Comparison of ENCODE assay signal across 15 cellular contexts in genomic region chr21:26788783-26789182, GRCh38. TPM values are rescaled to one million over a fixed set of nuclear protein-coding genes. Genes with fewer than 3 reads are reported as not detected.
DNase-seq lines count a peak whose midpoint lies in the region; ATAC-seq and TF ChIP-seq lines count a peak whose summit lies in the region.
"Had no signal": no experiment of that assay in that cellular context is flagged by ENCODE, and none has a peak within 500 bp of the region (broad histone marks: within the 10 kb centered on the region; RNA-seq: fewer than 3 reads in every experiment).

No MANE protein-coding gene starts in this region.

- POLR2A ChIA-PET in PC-9 (lab: Charles Lee; ENCODE audit: unreplicated experiment), result no interaction called here

- H3K4me2 ChIP-seq in PC-9, result no peak overlapping the region

- no peaks in the 10 kb centered on the region for H3K27me3 ChIP-seq in heart right ventricle
- no peaks in the 10 kb centered on the region for H3K27me3 ChIP-seq in mucosa of rectum (ENCODE audit: control insufficient read depth in 2 of 2, insufficient read depth in 2 of 2, low read length in 2 of 2)
- H3K27me3 ChIP-seq in tibial artery, result no peaks in the 10 kb centered on the region
- H3K27me3 ChIP-seq in PC-9 (ENCODE audit: insufficient read depth, low read depth), result no peaks in the 10 kb centered on the region

- no TSS peak for BruUV-seq in PC-9 (replicated peaks; lab: Mats Ljungman, UMichigan)

- intact Hi-C loops in heart right ventricle (cut with DNase I), result no loop called here
- intact Hi-C loops in tibial artery (cut with DNase I; ENCODE audit: low total_unique reads), result no loop called here
- intact Hi-C loops in PC-9 (cut with micrococcal nuclease; ENCODE audit: unreplicated experiment), result no loop called here

- peak; percentile 89 for DNase-seq in coronary artery (ENCODE audit: low spot score)
- DNase-seq in heart right ventricle, result peak in 1 of 2 donors; percentile 77
- peak; percentile 68 to 89 for DNase-seq in tibial artery
- DNase-seq in caudate nucleus (lab: John Stamatoyannopoulos, UW), result no peak
- no peak for DNase-seq in activated T-cell treated with anti-CD3 and anti-CD28 coated beads, Interleukin-2, amount 50 U/mL, for 48 hours
- no peak for DNase-seq in PC-9
- DNase-seq: activated naive CD4-positive, alpha-beta T cell treated with Interleukin-2 at 50 U/mL for 16 hours; activated T-cell treated with anti-CD3 and anti-CD28 coated beads, Interleukin-2, amount 50 U/mL, for 24 hours; anterior cingulate cortex; islet precursor cell; NCI-H1417 treated with DMSO at 0.1 percent for 48 hours; NCI-H510A treated with DMSO at 0.1 percent for 48 hours; stimulated activated CD4-positive, alpha-beta T cell treated with anti-CD3 and anti-CD28 coated beads, Interleukin-12 subunit alpha, Interleukin-12 subunit beta, amount 100 ng/mL, for 4 hours had no signal

- H3F3A ChIP-seq in PC-9 (ENCODE audit: insufficient read depth, low read depth), result no peaks in the 10 kb centered on the region

- no peaks in the 10 kb centered on the region for H4K20me1 ChIP-seq in PC-9 (ENCODE audit: insufficient read depth)

- peak overlapping the region; percentile 66 to 85 for H3K27ac ChIP-seq in coronary artery
- H3K27ac ChIP-seq in heart right ventricle, result peak overlapping the region in 9 of 10 donors; percentile 31 to 83 (median 69)
- H3K27ac ChIP-seq in mucosa of rectum (ENCODE audit: low read depth in 2 of 2, low read length in 2 of 2), result peak overlapping the region; percentile 49 to 65
- H3K27ac ChIP-seq in tibial artery, result peak overlapping the region; percentile 73 to 75
- no peak overlapping the region for H3K27ac ChIP-seq in caudate nucleus (ENCODE audit: low read depth, low read length)
- H3K27ac ChIP-seq in PC-9, result no peak overlapping the region

- H2AFZ ChIP-seq in PC-9, result no peak overlapping the region

- TF ChIP-seq CTCF in coronary artery (IDR thresholded peaks at IDR 0.05) (no peak), heart right ventricle (IDR thresholded peaks at IDR 0.05) (no peak), tibial artery (IDR thresholded peaks at IDR 0.05) (no peak), PC-9 (conservative IDR thresholded peaks at IDR 0.05) (no peak)

- no peak overlapping the region for H3K9ac ChIP-seq in mucosa of rectum (ENCODE audit: low read depth in 1 of 2, low read length in 2 of 2)

- H3K4me1 ChIP-seq in heart right ventricle, result peaks cover 0 to 36% (median 4%) of the 10 kb centered on the region in 9 donors
- H3K4me1 ChIP-seq in mucosa of rectum (ENCODE audit: control insufficient read depth in 2 of 2, insufficient read depth in 2 of 2, low read length in 2 of 2), result no peaks in the 10 kb centered on the region
- H3K4me1 ChIP-seq in tibial artery, result peaks cover 0 to 57% (median 40%) of the 10 kb centered on the region in 4 donors
- no peaks in the 10 kb centered on the region for H3K4me1 ChIP-seq in PC-9 (replicated peaks; ENCODE audit: insufficient read depth)

- H3K9me2 ChIP-seq in PC-9 (ENCODE audit: insufficient read depth), result no peaks in the 10 kb centered on the region

- WGBS in heart right ventricle, 2 donors, result 48 to 57% methylated on average over 8 of the region's 8 CpGs

- H3K79me2 ChIP-seq in PC-9 (ENCODE audit: low read depth), result no peaks in the 10 kb centered on the region

- no peaks in the 10 kb centered on the region for H3K36me3 ChIP-seq in heart right ventricle
- H3K36me3 ChIP-seq in mucosa of rectum (ENCODE audit: control insufficient read depth in 2 of 2, insufficient read depth in 2 of 2, low read length in 2 of 2), result no peaks in the 10 kb centered on the region
- H3K36me3 ChIP-seq in tibial artery, result no peaks in the 10 kb centered on the region
- H3K36me3 ChIP-seq in PC-9 (ENCODE audit: low read depth), result no peaks in the 10 kb centered on the region

- H3K4me3 ChIP-seq in coronary artery (no peak overlapping the region), heart right ventricle (no peak overlapping the region), mucosa of rectum (ENCODE audit: low read length in 2 of 2) (no peak overlapping the region), tibial artery (no peak overlapping the region), PC-9 (no peak overlapping the region)

- ATAC-seq in heart right ventricle, result peak in 7 of 8 donors; percentile 80 to 92 (median 85)
- no peak for ATAC-seq in GM21528 (IDR thresholded peaks at IDR 0.05; ENCODE audit: low FRiP score, unreplicated experiment)

- no peaks in the 10 kb centered on the region for H3K9me3 ChIP-seq in heart right ventricle
- H3K9me3 ChIP-seq in mucosa of rectum (ENCODE audit: control insufficient read depth in 2 of 2, low read length in 2 of 2), result no peaks in the 10 kb centered on the region
- H3K9me3 ChIP-seq in tibial artery, result no peaks in the 10 kb centered on the region
- H3K9me3 ChIP-seq in PC-9 (ENCODE audit: insufficient read depth, low read depth), result no peaks in the 10 kb centered on the region

- CTCF ChIA-PET in PC-9 (lab: Charles Lee), result no interaction called here

RNA-seq across cellular contexts. Expression of gene ADAMTS1, which starts 56.4 kb away (rescaled TPM):
- total RNA-seq in heart right ventricle (100 to 1,000 TPM in 2 of 10 donors, 10 to 100 TPM in 8; 43.7 to 169 (median 78.1) TPM), PC-9 (2021) (0.26 and 0.30 TPM in 2 replicates)
- polyA plus RNA-seq in heart right ventricle, result 10 to 100 TPM; 20.4 to 29.8 TPM

Comparison
In these comparisons a context has a peak if more than half of its experiments do, and no peak if none do; other contexts are left out.
1. DNase-seq: peak in coronary artery (single experiment) and tibial artery (2 of 2); none in caudate nucleus (0 of 61), activated T-cell treated with anti-CD3 and anti-CD28 coated beads, Interleukin-2, amount 50 U/mL, for 48 hours (0 of 2) and PC-9 (0 of 2).
2. H3K27ac ChIP-seq: peak in coronary artery (2 of 2), heart right ventricle (9 of 10), mucosa of rectum (2 of 2) and tibial artery (2 of 2); none in caudate nucleus (single experiment) and PC-9 (single experiment).
3. RNA of gene ADAMTS1, which starts 56.4 kb away (total RNA-seq): 43.7 to 169 TPM in heart right ventricle; 0.26 to 0.30 TPM in PC-9; every median in the first group is over 10 times any median in the second.